In genomic region chr19:44602071-44602470, GRCh38 we compare ENCODE assay signal across 1 cellular context.
A peak's percentile ranks its signal among the peaks of the same experiment; 100 is the strongest.
TF ChIP-seq lines count a peak whose summit lies in the region.

No MANE protein-coding gene starts in this region.

TF ChIP-seq in Ishikawa, 13 proteins besides CTCF, POLR2A, EP300 and RAD21 (continued from another document):
- no peak for TF ChIP-seq REST (IDR thresholded peaks at IDR 0.05; ENCODE audit: low read depth)
- TF ChIP-seq TAF1 (IDR thresholded peaks at IDR 0.05; ENCODE audit: low read depth), result no peak
- peak; percentile 48 for TF ChIP-seq USF1 (IDR thresholded peaks at IDR 0.05)
- no peak for TF ChIP-seq ZBTB7A (IDR thresholded peaks at IDR 0.05; ENCODE audit: low read depth)
- no peak for TF ChIP-seq NFIC (IDR thresholded peaks at IDR 0.05)
- TF ChIP-seq MAX (IDR thresholded peaks at IDR 0.05), result peak; percentile 59; the same call in 1 of the 2 replicates
- TF ChIP-seq TEAD4 (IDR thresholded peaks at IDR 0.05), result peak; percentile 20; the same call in 1 of the 2 replicates
- 0 out of 2 replicates have a peak, but pooled peaks have one; percentile 17 for TF ChIP-seq YY1 (IDR thresholded peaks at IDR 0.05; ENCODE audit: low read depth)
- TF ChIP-seq EGR1 (IDR thresholded peaks at IDR 0.05), result no peak
- no peak for TF ChIP-seq FOXM1 (IDR thresholded peaks at IDR 0.05; ENCODE audit: borderline replicate concordance, low read depth)
- no peak for TF ChIP-seq CEBPB (IDR thresholded peaks at IDR 0.05)
- no peak for TF ChIP-seq TCF12 (IDR thresholded peaks at IDR 0.05; ENCODE audit: low read depth)
TF ChIP-seq in Ishikawa: peak in this region for 4.
